Comparison of ENCODE assay signal across 1 cellular context in the genomic region with DNA sequence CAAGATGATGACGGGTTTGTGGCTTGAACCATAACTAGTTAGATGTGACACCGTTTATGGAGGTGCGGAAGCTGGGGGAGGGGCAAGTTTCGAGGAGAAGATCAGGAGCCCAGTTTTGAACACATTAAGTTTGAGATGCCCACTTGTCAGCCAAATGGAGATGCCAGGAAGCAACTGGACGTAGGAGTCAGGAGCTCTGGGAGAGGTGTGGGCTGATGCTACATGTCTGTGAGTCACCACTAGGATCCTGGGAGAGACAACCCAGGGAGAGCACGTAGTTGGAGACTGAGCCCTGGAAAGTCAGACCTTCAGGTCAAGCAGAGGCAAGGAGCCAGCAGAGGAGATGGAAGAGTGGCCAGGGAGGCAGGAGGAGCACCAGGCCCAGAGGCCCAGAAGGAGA.
TF ChIP-seq lines count a peak whose summit lies in the region.

No MANE protein-coding gene starts in this region.

TF ChIP-seq in SK-N-SH treated with all-trans-retinoic acid at 6 μM for 48 hours, 23 proteins besides CTCF, POLR2A, EP300 and RAD21 (continued from another document):
- TF ChIP-seq, protein P1, sequence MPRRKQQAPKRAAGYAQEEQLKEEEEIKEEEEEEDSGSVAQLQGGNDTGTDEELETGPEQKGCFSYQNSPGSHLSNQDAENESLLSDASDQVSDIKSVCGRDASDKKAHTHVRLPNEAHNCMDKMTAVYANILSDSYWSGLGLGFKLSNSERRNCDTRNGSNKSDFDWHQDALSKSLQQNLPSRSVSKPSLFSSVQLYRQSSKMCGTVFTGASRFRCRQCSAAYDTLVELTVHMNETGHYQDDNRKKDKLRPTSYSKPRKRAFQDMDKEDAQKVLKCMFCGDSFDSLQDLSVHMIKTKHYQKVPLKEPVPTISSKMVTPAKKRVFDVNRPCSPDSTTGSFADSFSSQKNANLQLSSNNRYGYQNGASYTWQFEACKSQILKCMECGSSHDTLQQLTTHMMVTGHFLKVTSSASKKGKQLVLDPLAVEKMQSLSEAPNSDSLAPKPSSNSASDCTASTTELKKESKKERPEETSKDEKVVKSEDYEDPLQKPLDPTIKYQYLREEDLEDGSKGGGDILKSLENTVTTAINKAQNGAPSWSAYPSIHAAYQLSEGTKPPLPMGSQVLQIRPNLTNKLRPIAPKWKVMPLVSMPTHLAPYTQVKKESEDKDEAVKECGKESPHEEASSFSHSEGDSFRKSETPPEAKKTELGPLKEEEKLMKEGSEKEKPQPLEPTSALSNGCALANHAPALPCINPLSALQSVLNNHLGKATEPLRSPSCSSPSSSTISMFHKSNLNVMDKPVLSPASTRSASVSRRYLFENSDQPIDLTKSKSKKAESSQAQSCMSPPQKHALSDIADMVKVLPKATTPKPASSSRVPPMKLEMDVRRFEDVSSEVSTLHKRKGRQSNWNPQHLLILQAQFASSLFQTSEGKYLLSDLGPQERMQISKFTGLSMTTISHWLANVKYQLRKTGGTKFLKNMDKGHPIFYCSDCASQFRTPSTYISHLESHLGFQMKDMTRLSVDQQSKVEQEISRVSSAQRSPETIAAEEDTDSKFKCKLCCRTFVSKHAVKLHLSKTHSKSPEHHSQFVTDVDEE (CRISPR knock-in tag; IDR thresholded peaks at IDR 0.05): no peak
- TF ChIP-seq ARNTL (CRISPR knock-in tag; IDR thresholded peaks at IDR 0.05; ENCODE audit: borderline replicate concordance, low read depth): no peak
